ENCODE assay signal across 2 cellular contexts in genomic region chr1:62159940-62160348, GRCh38.
TF ChIP-seq lines count a peak whose summit lies in the region.

No MANE protein-coding gene starts in this region.

TF ChIP-seq in GM12878, 131 proteins besides CTCF, POLR2A, EP300 and RAD21 (continues in another document):
- TF ChIP-seq SIN3A (IDR thresholded peaks at IDR 0.05; ENCODE audit: low read depth, low read length) (no peak), NBN (IDR thresholded peaks at IDR 0.05) (no peak), ATF7 (IDR thresholded peaks at IDR 0.05; ENCODE audit: low read depth) (no peak), CEBPZ (IDR thresholded peaks at IDR 0.05; ENCODE audit: low read depth, low read length) (no peak), BCLAF1 (IDR thresholded peaks at IDR 0.05) (no peak), SMC3 (IDR thresholded peaks at IDR 0.05; ENCODE audit: borderline replicate concordance, low read length) (no peak), MTA3 (IDR thresholded peaks at IDR 0.05; ENCODE audit: borderline replicate concordance, low read length) (no peak), RUNX3 (IDR thresholded peaks at IDR 0.05; ENCODE audit: low read length) (peak; percentile 12; the same call in 1 of the 2 replicates), BACH1 (IDR thresholded peaks at IDR 0.05; ENCODE audit: borderline replicate concordance) (no peak), ESRRA (IDR thresholded peaks at IDR 0.05; ENCODE audit: low read length) (no peak), TCF3 (IDR thresholded peaks at IDR 0.05; ENCODE audit: borderline replicate concordance, insufficient read depth, low read depth, low read length) (no peak), ZNF217 (IDR thresholded peaks at IDR 0.05) (peak; percentile 58; the same call in 1 of the 2 replicates), BMI1 (IDR thresholded peaks at IDR 0.05; ENCODE audit: borderline replicate concordance) (no peak), CHD1 (IDR thresholded peaks at IDR 0.05; ENCODE audit: low read depth, low read length) (no peak), SREBF1 (IDR thresholded peaks at IDR 0.05; ENCODE audit: low read length) (no peak), HDAC2 (IDR thresholded peaks at IDR 0.05) (no peak), JUNB (IDR thresholded peaks at IDR 0.05) (peak; percentile 55), MEF2A (IDR thresholded peaks at IDR 0.05; ENCODE audit: insufficient read depth, low read depth, low read length) (no peak)
- TF ChIP-seq, protein P1, sequence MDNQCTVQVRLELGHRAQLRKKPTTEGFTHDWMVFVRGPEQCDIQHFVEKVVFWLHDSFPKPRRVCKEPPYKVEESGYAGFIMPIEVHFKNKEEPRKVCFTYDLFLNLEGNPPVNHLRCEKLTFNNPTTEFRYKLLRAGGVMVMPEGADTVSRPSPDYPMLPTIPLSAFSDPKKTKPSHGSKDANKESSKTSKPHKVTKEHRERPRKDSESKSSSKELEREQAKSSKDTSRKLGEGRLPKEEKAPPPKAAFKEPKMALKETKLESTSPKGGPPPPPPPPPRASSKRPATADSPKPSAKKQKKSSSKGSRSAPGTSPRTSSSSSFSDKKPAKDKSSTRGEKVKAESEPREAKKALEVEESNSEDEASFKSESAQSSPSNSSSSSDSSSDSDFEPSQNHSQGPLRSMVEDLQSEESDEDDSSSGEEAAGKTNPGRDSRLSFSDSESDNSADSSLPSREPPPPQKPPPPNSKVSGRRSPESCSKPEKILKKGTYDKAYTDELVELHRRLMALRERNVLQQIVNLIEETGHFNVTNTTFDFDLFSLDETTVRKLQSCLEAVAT (IDR thresholded peaks at IDR 0.05), result no peak
- TF ChIP-seq, protein P2, sequence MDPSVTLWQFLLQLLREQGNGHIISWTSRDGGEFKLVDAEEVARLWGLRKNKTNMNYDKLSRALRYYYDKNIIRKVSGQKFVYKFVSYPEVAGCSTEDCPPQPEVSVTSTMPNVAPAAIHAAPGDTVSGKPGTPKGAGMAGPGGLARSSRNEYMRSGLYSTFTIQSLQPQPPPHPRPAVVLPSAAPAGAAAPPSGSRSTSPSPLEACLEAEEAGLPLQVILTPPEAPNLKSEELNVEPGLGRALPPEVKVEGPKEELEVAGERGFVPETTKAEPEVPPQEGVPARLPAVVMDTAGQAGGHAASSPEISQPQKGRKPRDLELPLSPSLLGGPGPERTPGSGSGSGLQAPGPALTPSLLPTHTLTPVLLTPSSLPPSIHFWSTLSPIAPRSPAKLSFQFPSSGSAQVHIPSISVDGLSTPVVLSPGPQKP (IDR thresholded peaks at IDR 0.05; ENCODE audit: low read depth, low read length), result no peak

TF ChIP-seq in HepG2, 621 proteins besides CTCF, POLR2A, EP300 and RAD21:
- TF ChIP-seq ZNF329 (CRISPR knock-in tag; IDR thresholded peaks at IDR 0.05; ENCODE audit: low read depth) (no peak), KAT8 (CRISPR knock-in tag; IDR thresholded peaks at IDR 0.05) (no peak)
